17 cellular contexts compared by ENCODE assay signal in the genomic region with DNA sequence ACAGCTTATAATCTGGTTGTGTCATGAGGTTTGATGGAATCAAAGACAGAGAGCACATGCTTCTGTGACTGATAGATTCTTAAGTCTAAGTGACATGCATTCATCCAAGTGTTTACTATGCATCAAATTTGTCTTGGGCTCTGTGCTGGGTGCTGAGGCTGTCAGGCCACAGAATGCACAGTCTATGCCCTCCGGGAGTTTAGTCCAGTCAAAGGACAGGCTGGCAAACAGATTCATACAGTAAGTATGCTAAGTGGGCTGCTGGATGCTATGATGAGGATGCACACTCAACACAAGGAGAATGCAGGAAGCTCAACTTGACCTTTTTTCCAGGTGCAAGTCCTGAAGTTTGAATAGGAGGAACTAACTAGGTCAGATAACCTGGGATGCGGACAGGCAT.
DNase-seq lines count a peak whose midpoint lies in the region; ATAC-seq and TF ChIP-seq lines count a peak whose summit lies in the region.
"Had no signal": no experiment of that assay in that cellular context is flagged by ENCODE, and none has a peak within 500 bp of the region (broad histone marks: within the 10 kb centered on the region; RNA-seq: fewer than 3 reads in every experiment).

No MANE protein-coding gene starts in this region.

- no peak overlapping the region for H3K27ac ChIP-seq in esophagus muscularis mucosa (replicated peaks in 1 of 4)
- no peak overlapping the region for H3K27ac ChIP-seq in body of pancreas
- H3K27ac ChIP-seq: BLaER1, C4-2B had no signal

- H3K27me3 ChIP-seq in esophagus muscularis mucosa (no peaks in the 10 kb centered on the region), body of pancreas (no peaks in the 10 kb centered on the region)
- H3K27me3 ChIP-seq: BLaER1 had no signal

- DNase-seq in EL, result peak; percentile 23
- DNase-seq in ELR (ENCODE audit: low read depth), result peak; percentile 40
- peak; percentile 62 for DNase-seq in esophagus muscularis mucosa (ENCODE audit: extremely low spot score)
- DNase-seq in memory B cell (ENCODE audit: low spot score in 2 of 2), result no peak
- DNase-seq in NCI-H2227 treated with DMSO at 0.1 percent for 48 hours (lab: John Stamatoyannopoulos, UW), result no peak
- DNase-seq in AG08396 (ENCODE audit: low spot score), result no peak
- DNase-seq in body of pancreas, result no peak
- DNase-seq: CD4-positive, CD25-positive, alpha-beta regulatory T cell; CD8-positive, alpha-beta memory T cell; DMS 273 treated with DMSO at 0.1 percent for 48 hours; DMS79; H9 had no signal

- peak overlapping the region; percentile 3 for H3K27ac Mint-ChIP-seq in memory B cell
- H3K27ac Mint-ChIP-seq: B cell; CD4-positive, CD25-positive, alpha-beta regulatory T cell; CD8-positive, alpha-beta memory T cell had no signal

- H3K4me3 ChIP-seq in esophagus muscularis mucosa (no peak overlapping the region), body of pancreas (no peak overlapping the region)
- H3K4me3 ChIP-seq: BLaER1, GM23338 had no signal

- TF ChIP-seq CTCF in esophagus muscularis mucosa (IDR thresholded peaks at IDR 0.05) (no peak), body of pancreas (IDR thresholded peaks at IDR 0.05) (no peak)

- no peaks in the 10 kb centered on the region for H3K27me3 Mint-ChIP-seq in memory B cell
- H3K27me3 Mint-ChIP-seq: B cell; CD8-positive, alpha-beta memory T cell had no signal

- ATAC-seq in memory B cell (ENCODE audit: low read depth) (no peak), body of pancreas (no peak)
- ATAC-seq: GM23338, HCT116 had no signal

- H3K36me3 Mint-ChIP-seq in memory B cell, result peaks cover 23% of the 10 kb centered on the region
- H3K36me3 Mint-ChIP-seq: CD4-positive, CD25-positive, alpha-beta regulatory T cell had no signal

- TF ChIP-seq EP300 in esophagus muscularis mucosa (IDR thresholded peaks at IDR 0.05), result no peak

- H3K4me1 Mint-ChIP-seq in memory B cell, result peaks cover 7% of the 10 kb centered on the region
- H3K4me1 Mint-ChIP-seq: CD4-positive, CD25-positive, alpha-beta regulatory T cell; CD8-positive, alpha-beta memory T cell had no signal

- 50% methylated on average over 2 of the region's 2 CpGs for WGBS in esophagus muscularis mucosa
- WGBS in body of pancreas, 2 donors, result 96 to 97% methylated on average over 2 of the region's 2 CpGs

- no peaks in the 10 kb centered on the region for H3K36me3 ChIP-seq in esophagus muscularis mucosa
- H3K36me3 ChIP-seq in body of pancreas (replicated peaks in 1 of 2; ENCODE audit: insufficient read depth in 1 of 2, low read depth in 2 of 2), result no peaks in the 10 kb centered on the region

- no peaks in the 10 kb centered on the region for H3K9me3 Mint-ChIP-seq in memory B cell
- H3K9me3 Mint-ChIP-seq: CD8-positive, alpha-beta memory T cell; GM23338; H9 had no signal

- intact Hi-C loops in esophagus muscularis mucosa (cut with DNase I) (no loop called here), body of pancreas (cut with DNase I) (no loop called here)

- H3K4me3 Mint-ChIP-seq in memory B cell, result no peak overlapping the region
- H3K4me3 Mint-ChIP-seq: B cell; CD4-positive, CD25-positive, alpha-beta regulatory T cell; CD8-positive, alpha-beta memory T cell; GM23338; H9 had no signal

- H3K4me1 ChIP-seq in esophagus muscularis mucosa, result peaks cover 11 to 19% (median 17%) of the 10 kb centered on the region in 4 donors
- H3K4me1 ChIP-seq in body of pancreas, result peaks cover 20% of the 10 kb centered on the region

- TF ChIP-seq POLR2A in esophagus muscularis mucosa (IDR thresholded peaks at IDR 0.05; ENCODE audit: low read depth), result no peak
- TF ChIP-seq POLR2A in body of pancreas (IDR thresholded peaks at IDR 0.05), result no peak

- H3K9me3 ChIP-seq in esophagus muscularis mucosa (no peaks in the 10 kb centered on the region), body of pancreas (no peaks in the 10 kb centered on the region)
- H3K9me3 ChIP-seq: BLaER1 had no signal

Comparison
In these comparisons a context has a peak if more than half of its experiments do, and no peak if none do; other contexts are left out.
1. DNase-seq: peak in EL (single experiment), ELR (single experiment) and esophagus muscularis mucosa (single experiment); none in memory B cell (0 of 2), NCI-H2227 treated with DMSO at 0.1 percent for 48 hours (single experiment), AG08396 (single experiment) and body of pancreas (0 of 4).